ENCODE assay signal across 19 cellular contexts in genomic region chr12:69210661-69211060, GRCh38. TPM values are rescaled to one million over a fixed set of nuclear protein-coding genes. Genes with fewer than 3 reads are reported as not detected.
A peak's percentile ranks its signal among the peaks of the same experiment; 100 is the strongest.
DNase-seq lines count a peak whose midpoint lies in the region; ATAC-seq and TF ChIP-seq lines count a peak whose summit lies in the region.
"Had no signal": no experiment of that assay in that cellular context is flagged by ENCODE, and none has a peak within 500 bp of the region (broad histone marks: within the 10 kb centered on the region; RNA-seq: fewer than 3 reads in every experiment).

No MANE protein-coding gene starts in this region.

- TF ChIP-seq POLR2A in erythroblast (IDR thresholded peaks at IDR 0.05; ENCODE audit: low read length), result no peak

- CTCF ChIA-PET in activated CD4-positive, alpha-beta T cell treated with anti-CD3 and anti-CD28 coated beads, Interleukin-2, amount 10 ng/mL, durations not matched to agents 7 days and 5 days (lab: Charles Lee), result no interaction called here

- peak; percentile 6 for DNase-seq in activated CD4-positive, alpha-beta T cell treated with anti-CD3 and anti-CD28 coated beads for 48 hours
- no peak for DNase-seq in activated CD4-positive, alpha-beta T cell treated with anti-CD3 and anti-CD28 coated beads, Interleukin-2, amount 10 ng/mL, durations not matched to agents 7 days and 5 days
- no peak for DNase-seq in activated naive CD8-positive, alpha-beta T cell treated with anti-CD3 and anti-CD28 coated beads, Interleukin-2, amount 50 U/mL, for 24 hours
- no peak for DNase-seq in activated naive CD8-positive, alpha-beta T cell treated with anti-CD3 and anti-CD28 coated beads for 36 hours
- no peak for DNase-seq in progenitor cell of endocrine pancreas (ENCODE audit: low spot score, unreplicated experiment)
- no peak for DNase-seq in erythroblast (lab: John Stamatoyannopoulos, UW)
- DNase-seq: 8988T; ACHN; AML-193; BE2C; CD4-positive, alpha-beta T cell; CD8-positive, alpha-beta memory T cell; DMS79 treated with DMSO at 0.1 percent for 48 hours; GF-D8; H9 had no signal

- POLR2A ChIA-PET in activated CD4-positive, alpha-beta T cell treated with anti-CD3 and anti-CD28 coated beads, Interleukin-2, amount 10 ng/mL, durations not matched to agents 7 days and 5 days (lab: Charles Lee), result no interaction called here

- no peaks in the 10 kb centered on the region for H3K4me1 Mint-ChIP-seq in activated CD4-positive, alpha-beta T cell treated with anti-CD3 and anti-CD28 coated beads, Interleukin-2, amount 10 ng/mL, durations not matched to agents 7 days and 5 days
- no peaks in the 10 kb centered on the region for H3K4me1 Mint-ChIP-seq in activated naive CD8-positive, alpha-beta T cell treated with anti-CD3 and anti-CD28 coated beads, Interleukin-2, amount 50 U/mL, for 24 hours
- H3K4me1 Mint-ChIP-seq in activated naive CD8-positive, alpha-beta T cell treated with anti-CD3 and anti-CD28 coated beads for 36 hours, result peaks cover 6% of the 10 kb centered on the region
- peaks cover 6% of the 10 kb centered on the region for H3K4me1 Mint-ChIP-seq in progenitor cell of endocrine pancreas (ENCODE audit: low read depth)
- H3K4me1 Mint-ChIP-seq: CD14-positive monocyte; CD8-positive, alpha-beta memory T cell; GM23338; H9 had no signal

- ATAC-seq in activated naive CD8-positive, alpha-beta T cell treated with anti-CD3 and anti-CD28 coated beads, Interleukin-2, amount 50 U/mL, for 24 hours, result peak; percentile 79
- ATAC-seq: A549, GM23338, HCT116 had no signal

- H3K36me3 Mint-ChIP-seq in activated CD4-positive, alpha-beta T cell treated with anti-CD3 and anti-CD28 coated beads, Interleukin-2, amount 10 ng/mL, durations not matched to agents 7 days and 5 days (ENCODE audit: low read depth), result no peaks in the 10 kb centered on the region
- H3K36me3 Mint-ChIP-seq in activated naive CD8-positive, alpha-beta T cell treated with anti-CD3 and anti-CD28 coated beads, Interleukin-2, amount 50 U/mL, for 24 hours (ENCODE audit: low read depth), result no peaks in the 10 kb centered on the region
- peaks cover 9% of the 10 kb centered on the region for H3K36me3 Mint-ChIP-seq in activated naive CD8-positive, alpha-beta T cell treated with anti-CD3 and anti-CD28 coated beads for 36 hours
- H3K36me3 Mint-ChIP-seq in progenitor cell of endocrine pancreas (ENCODE audit: insufficient read depth), result no peaks in the 10 kb centered on the region
- H3K36me3 Mint-ChIP-seq: CD14-positive monocyte had no signal

- no peak overlapping the region for H3K4me3 Mint-ChIP-seq in activated CD4-positive, alpha-beta T cell treated with anti-CD3 and anti-CD28 coated beads, Interleukin-2, amount 10 ng/mL, durations not matched to agents 7 days and 5 days
- no peak overlapping the region for H3K4me3 Mint-ChIP-seq in activated naive CD8-positive, alpha-beta T cell treated with anti-CD3 and anti-CD28 coated beads, Interleukin-2, amount 50 U/mL, for 24 hours
- H3K4me3 Mint-ChIP-seq in activated naive CD8-positive, alpha-beta T cell treated with anti-CD3 and anti-CD28 coated beads for 36 hours, result no peak overlapping the region
- H3K4me3 Mint-ChIP-seq in progenitor cell of endocrine pancreas (ENCODE audit: low read depth), result no peak overlapping the region
- H3K4me3 Mint-ChIP-seq: CD14-positive monocyte; CD4-positive, alpha-beta T cell; CD8-positive, alpha-beta memory T cell; GM23338; H9 had no signal

- H3K27ac Mint-ChIP-seq in activated CD4-positive, alpha-beta T cell treated with anti-CD3 and anti-CD28 coated beads, Interleukin-2, amount 10 ng/mL, durations not matched to agents 7 days and 5 days, result no peak overlapping the region
- H3K27ac Mint-ChIP-seq in activated naive CD8-positive, alpha-beta T cell treated with anti-CD3 and anti-CD28 coated beads, Interleukin-2, amount 50 U/mL, for 24 hours, result no peak overlapping the region
- H3K27ac Mint-ChIP-seq in activated naive CD8-positive, alpha-beta T cell treated with anti-CD3 and anti-CD28 coated beads for 36 hours, result no peak overlapping the region
- peak overlapping the region; percentile 25 for H3K27ac Mint-ChIP-seq in progenitor cell of endocrine pancreas
- H3K27ac Mint-ChIP-seq: CD14-positive monocyte; CD4-positive, alpha-beta T cell; GM23338; H9 had no signal

- H3K27me3 Mint-ChIP-seq in activated CD4-positive, alpha-beta T cell treated with anti-CD3 and anti-CD28 coated beads, Interleukin-2, amount 10 ng/mL, durations not matched to agents 7 days and 5 days, result no peaks in the 10 kb centered on the region
- no peaks in the 10 kb centered on the region for H3K27me3 Mint-ChIP-seq in activated naive CD8-positive, alpha-beta T cell treated with anti-CD3 and anti-CD28 coated beads, Interleukin-2, amount 50 U/mL, for 24 hours
- no peaks in the 10 kb centered on the region for H3K27me3 Mint-ChIP-seq in activated naive CD8-positive, alpha-beta T cell treated with anti-CD3 and anti-CD28 coated beads for 36 hours
- no peaks in the 10 kb centered on the region for H3K27me3 Mint-ChIP-seq in progenitor cell of endocrine pancreas
- H3K27me3 Mint-ChIP-seq: CD4-positive, alpha-beta T cell; CD8-positive, alpha-beta memory T cell had no signal

- TF ChIP-seq CTCF in progenitor cell of endocrine pancreas (IDR thresholded peaks at IDR 0.05; ENCODE audit: unreplicated experiment), result no peak

- H3K9me3 Mint-ChIP-seq in activated CD4-positive, alpha-beta T cell treated with anti-CD3 and anti-CD28 coated beads, Interleukin-2, amount 10 ng/mL, durations not matched to agents 7 days and 5 days, result peaks cover 9% of the 10 kb centered on the region
- peaks cover 23% of the 10 kb centered on the region for H3K9me3 Mint-ChIP-seq in activated naive CD8-positive, alpha-beta T cell treated with anti-CD3 and anti-CD28 coated beads, Interleukin-2, amount 50 U/mL, for 24 hours
- peaks cover 19% of the 10 kb centered on the region for H3K9me3 Mint-ChIP-seq in activated naive CD8-positive, alpha-beta T cell treated with anti-CD3 and anti-CD28 coated beads for 36 hours
- peaks cover 11% of the 10 kb centered on the region for H3K9me3 Mint-ChIP-seq in progenitor cell of endocrine pancreas (ENCODE audit: low read depth)
- H3K9me3 Mint-ChIP-seq: GM23338 had no signal

RNA-seq across cellular contexts. Expression of gene CPSF6, which starts 28.7 kb away (rescaled TPM):
- total RNA-seq in activated CD4-positive, alpha-beta T cell treated with anti-CD3 and anti-CD28 coated beads, Interleukin-2, amount 10 ng/mL, durations not matched to agents 7 days and 5 days, result 10 to 100 TPM; 94.4 to 97.4 TPM
- 100 to 1,000 TPM; 124 to 133 TPM for total RNA-seq in activated naive CD8-positive, alpha-beta T cell treated with anti-CD3 and anti-CD28 coated beads for 36 hours
- total RNA-seq in progenitor cell of endocrine pancreas, result 154 and 156 TPM in 2 replicates
